Comparison of ENCODE assay signal across 8 cellular contexts in the genomic region with DNA sequence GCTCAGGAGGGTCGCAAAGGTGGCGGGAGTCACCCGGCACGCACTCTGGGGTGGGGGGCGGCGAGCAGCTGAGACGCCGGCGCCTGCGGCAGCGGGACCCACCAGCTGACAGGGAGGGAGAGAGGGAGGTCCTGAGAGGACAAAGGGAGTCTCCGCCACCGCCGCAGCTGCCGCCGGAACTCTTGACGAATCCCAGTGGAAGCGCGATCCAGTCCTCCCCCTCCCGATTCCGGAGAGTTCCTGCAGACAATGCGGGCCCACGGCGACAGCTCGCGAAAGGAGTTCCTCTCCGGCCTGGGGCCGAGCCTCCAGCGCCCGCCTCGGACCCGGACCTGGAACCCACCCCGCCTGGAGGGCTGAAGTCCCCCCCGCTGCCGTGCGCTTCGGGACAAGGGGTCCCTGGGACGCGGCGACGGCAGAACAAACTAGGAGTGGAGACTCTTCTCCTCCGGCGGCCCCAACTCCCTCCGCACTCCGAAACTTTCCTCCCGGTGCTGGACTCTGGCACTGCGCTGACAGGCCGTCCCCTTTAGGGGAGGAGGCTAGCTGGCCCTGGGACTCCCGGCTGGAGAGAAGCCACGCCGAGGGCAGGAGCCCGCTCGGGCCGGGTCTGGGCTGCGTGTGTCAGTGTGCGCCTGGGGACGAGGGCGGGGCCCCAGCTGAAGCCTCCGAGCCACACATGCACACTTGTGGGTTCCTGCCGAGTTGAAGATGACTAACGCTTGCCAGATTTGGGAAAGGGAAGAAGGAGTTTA. TPM values are rescaled to one million over a fixed set of nuclear protein-coding genes. Genes with fewer than 3 reads are reported as not detected.
DNase-seq lines count a peak whose midpoint lies in the region; ATAC-seq and TF ChIP-seq lines count a peak whose summit lies in the region.

ANTXR2 (minus strand) TSS at position 623 of the 755 bp plus-strand sequence. CDS start 669 bp downstream, outside the sequence.

- no peaks in the 10 kb centered on the region for H3K9me3 Mint-ChIP-seq in activated CD8-positive, alpha-beta T cell treated with anti-CD3 and anti-CD28 coated beads, Interleukin-2, amount 10 ng/mL, durations not matched to agents 7 days and 5 days (ENCODE audit: insufficient read depth)
- no peaks in the 10 kb centered on the region for H3K9me3 Mint-ChIP-seq in effector memory CD8-positive, alpha-beta T cell

- H3K27me3 Mint-ChIP-seq in activated CD8-positive, alpha-beta T cell treated with anti-CD3 and anti-CD28 coated beads, Interleukin-2, amount 10 ng/mL, durations not matched to agents 7 days and 5 days (ENCODE audit: low read depth), result peaks cover 2% of the 10 kb centered on the region
- H3K27me3 Mint-ChIP-seq in effector memory CD8-positive, alpha-beta T cell, result no peaks in the 10 kb centered on the region

- CTCF ChIA-PET in activated CD8-positive, alpha-beta T cell treated with anti-CD3 and anti-CD28 coated beads, Interleukin-2, amount 10 ng/mL, durations not matched to agents 7 days and 5 days (lab: Charles Lee), result interaction anchor here (0.6 to 2.4 kb wide), 10 partner anchors 17 to 143 kb away, joined by 3 to 15 read pairs (median 4); no protein-coding TSS in a partner anchor

- H3K36me3 Mint-ChIP-seq in activated CD8-positive, alpha-beta T cell treated with anti-CD3 and anti-CD28 coated beads, Interleukin-2, amount 10 ng/mL, durations not matched to agents 7 days and 5 days (ENCODE audit: low read depth), result peaks cover 29% of the 10 kb centered on the region
- H3K36me3 Mint-ChIP-seq in effector memory CD8-positive, alpha-beta T cell (ENCODE audit: insufficient read depth), result peaks cover 34% of the 10 kb centered on the region

- DNase-seq in AG09319 (ENCODE audit: extremely low read depth, low read depth) (peak; percentile 95), NCI-H69 (lab: John Stamatoyannopoulos, UW) (peak; percentile 86), medulla oblongata (ENCODE audit: extremely low spot score) (peak; percentile 64)
- DNase-seq in activated CD8-positive, alpha-beta T cell treated with anti-CD3 and anti-CD28 coated beads, Interleukin-2, amount 10 ng/mL, durations not matched to agents 7 days and 5 days, result peak; percentile 75
- DNase-seq in effector memory CD8-positive, alpha-beta T cell, result peak; percentile 52 to 60 (median 57)
- DNase-seq in stimulated activated CD8-positive, alpha-beta memory T cell treated with anti-CD3 and anti-CD28 coated beads, Interleukin-12 subunit alpha, Interleukin-12 subunit beta, amount 100 ng/mL, for 24 hours (ENCODE audit: extremely low read depth), result peak; percentile 36

- POLR2A ChIA-PET in activated CD8-positive, alpha-beta T cell treated with anti-CD3 and anti-CD28 coated beads, Interleukin-2, amount 10 ng/mL, durations not matched to agents 7 days and 5 days (lab: Charles Lee), result interaction anchor here (1.0 to 2.6 kb wide), 11 partner anchors 13 to 130 kb away, joined by 3 to 14 read pairs (median 5); partner anchors contain the start of gene PRDM8

- H3K4me1 Mint-ChIP-seq in activated CD8-positive, alpha-beta T cell treated with anti-CD3 and anti-CD28 coated beads, Interleukin-2, amount 10 ng/mL, durations not matched to agents 7 days and 5 days (ENCODE audit: low read depth), result peaks cover 59% of the 10 kb centered on the region
- peaks cover 34 to 61% of the 10 kb centered on the region in 2 donors for H3K4me1 Mint-ChIP-seq in effector memory CD8-positive, alpha-beta T cell (ENCODE audit: low read depth in 2 of 2)

- peak within 1 kb of the TSS; percentile 88 for H3K27ac Mint-ChIP-seq in activated CD8-positive, alpha-beta T cell treated with anti-CD3 and anti-CD28 coated beads, Interleukin-2, amount 10 ng/mL, durations not matched to agents 7 days and 5 days
- peak within 1 kb of the TSS; percentile 96 to 97 for H3K27ac Mint-ChIP-seq in effector memory CD8-positive, alpha-beta T cell

- H3K4me3 Mint-ChIP-seq in activated CD8-positive, alpha-beta T cell treated with anti-CD3 and anti-CD28 coated beads, Interleukin-2, amount 10 ng/mL, durations not matched to agents 7 days and 5 days, result peak within 1 kb of the TSS; percentile 95
- peak within 1 kb of the TSS; percentile 93 to 97 for H3K4me3 Mint-ChIP-seq in effector memory CD8-positive, alpha-beta T cell

- peak; percentile 6 for TF ChIP-seq CTCF in AG09319 (IDR thresholded peaks at IDR 0.05; ENCODE audit: low read depth, low read length)

- ATAC-seq in GM18870 (IDR thresholded peaks at IDR 0.05; ENCODE audit: unreplicated experiment), result peak; percentile 51
- ATAC-seq in HG03108 (IDR thresholded peaks at IDR 0.05; ENCODE audit: unreplicated experiment), result peak; percentile 59
- ATAC-seq in activated CD8-positive, alpha-beta T cell treated with anti-CD3 and anti-CD28 coated beads, Interleukin-2, amount 10 ng/mL, durations not matched to agents 7 days and 5 days, result peak; percentile 89
- peak; percentile 75 for ATAC-seq in effector memory CD8-positive, alpha-beta T cell (replicated peaks)

RNA-seq across cellular contexts. Expression of gene ANTXR2, which starts in this region (rescaled TPM):
- 10 to 100 TPM; 15.0 to 18.0 TPM for total RNA-seq in activated CD8-positive, alpha-beta T cell treated with anti-CD3 and anti-CD28 coated beads, Interleukin-2, amount 10 ng/mL, durations not matched to agents 7 days and 5 days

Comparison
In these comparisons a context has a peak if more than half of its experiments do, and no peak if none do; other contexts are left out.
1. Peak in every context shown above with its lines: DNase-seq and ATAC-seq.
2. DNase-seq: peak in every context shown above with its lines; median percentile 95 in AG09319; 86 in NCI-H69; 75 in activated CD8-positive, alpha-beta T cell treated with anti-CD3 and anti-CD28 coated beads, Interleukin-2, amount 10 ng/mL, durations not matched to agents 7 days and 5 days; 64 in medulla oblongata; 57 in effector memory CD8-positive, alpha-beta T cell; 36 in stimulated activated CD8-positive, alpha-beta memory T cell treated with anti-CD3 and anti-CD28 coated beads, Interleukin-12 subunit alpha, Interleukin-12 subunit beta, amount 100 ng/mL, for 24 hours.